Comparison of ENCODE assay signal across 25 cellular contexts in genomic region chr19:30376272-30376671, GRCh38. TPM values are rescaled to one million over a fixed set of nuclear protein-coding genes. Genes with fewer than 3 reads are reported as not detected.
DNase-seq lines count a peak whose midpoint lies in the region; ATAC-seq and TF ChIP-seq lines count a peak whose summit lies in the region.
"Had no signal": no experiment of that assay in that cellular context is flagged by ENCODE, and none has a peak within 500 bp of the region (broad histone marks: within the 10 kb centered on the region; RNA-seq: fewer than 3 reads in every experiment).

No MANE protein-coding gene starts in this region.

- no peaks in the 10 kb centered on the region for H3K79me2 ChIP-seq in H9 (ENCODE audit: insufficient read depth, low read length)

- no peaks in the 10 kb centered on the region for H3K9me3 ChIP-seq in H9 (ENCODE audit: control insufficient read depth, low read depth, low read length)

- H3K27me3 ChIP-seq in H9 (ENCODE audit: insufficient read depth, low read length): peaks cover 3% of the 10 kb centered on the region; the same call in 1 of the 2 replicates

- no peak overlapping the region for H3K9ac ChIP-seq in H9 (ENCODE audit: extremely low read depth, insufficient read length, low read length)

- H3K18ac ChIP-seq in H9 (ENCODE audit: insufficient read length, low read depth, low read length): no peak overlapping the region

- H2BK15ac ChIP-seq in H9 (ENCODE audit: low read depth, low read length): no peak overlapping the region

- DNase-seq in H9 (peak; percentile 64), WTC11 (ENCODE audit: low spot score) (peak; percentile 38), glutamatergic neuron (no peak), posterior vena cava (ENCODE audit: low spot score) (peak; percentile 42), sciatic nerve (ENCODE audit: low spot score) (no peak), NCI-H2227 (lab: John Stamatoyannopoulos, UW; ENCODE audit: unreplicated experiment) (no peak), NCI-H187 treated with DMSO at 0.1 percent for 48 hours (lab: John Stamatoyannopoulos, UW) (no peak)
- DNase-seq in activated naive CD4-positive, alpha-beta T cell treated with anti-CD3 and anti-CD28 coated beads, Interleukin-2, amount 50 U/mL, for 16 hours: no peak
- DNase-seq: C1 segment of cervical spinal cord; CD4-positive, alpha-beta memory T cell; COR-L47; DMS53; GOT3; NCI-H1048; NCI-H1417 treated with DMSO at 0.1 percent for 48 hours; NCI-H1694 treated with DMSO at 0.1 percent for 48 hours; NCI-H2081 treated with DMSO at 0.1 percent for 48 hours; NCI-H2171; NCI-H345; NCI-H524; SHP77 had no signal

- CTCF ChIA-PET in WTC11 (lab: Charles Lee): no interaction called here

- H3K23ac ChIP-seq in H9 (ENCODE audit: insufficient read length, low read depth, low read length): no peak overlapping the region

- H3K27ac ChIP-seq in H9 (ENCODE audit: insufficient read length, low read depth, low read length): no peak overlapping the region
- H3K27ac ChIP-seq: RWPE1 had no signal

- no peak overlapping the region for H2AK5ac ChIP-seq in H9 (ENCODE audit: insufficient read length, low read length)

- H3K27me3 Mint-ChIP-seq in H9 (ENCODE audit: low read depth): peaks cover 35% of the 10 kb centered on the region
- peaks cover 14% of the 10 kb centered on the region for H3K27me3 Mint-ChIP-seq in WTC11 (ENCODE audit: low read depth)
- peaks cover 19% of the 10 kb centered on the region for H3K27me3 Mint-ChIP-seq in glutamatergic neuron (ENCODE audit: unreplicated experiment)

- no peak overlapping the region for H3K4ac ChIP-seq in H9 (ENCODE audit: low read depth, low read length)

- no CpG with 5 or more reads among the region's 4 CpGs for WGBS in H9 (ENCODE audit: extremely low coverage, insufficient read length, low lambda C conversion rate)

- H3K36me3 Mint-ChIP-seq in H9 (ENCODE audit: insufficient read depth in 1 of 3, low read depth in 3 of 3): no peaks in the 10 kb centered on the region
- no peaks in the 10 kb centered on the region for H3K36me3 Mint-ChIP-seq in WTC11
- no peaks in the 10 kb centered on the region for H3K36me3 Mint-ChIP-seq in glutamatergic neuron (ENCODE audit: unreplicated experiment)
- H3K36me3 Mint-ChIP-seq: CD4-positive, alpha-beta memory T cell had no signal

- H3K4me1 Mint-ChIP-seq in H9 (peaks cover 23 to 42% of the 10 kb centered on the region in 2 experiments), WTC11 (peaks cover 32% of the 10 kb centered on the region), glutamatergic neuron (ENCODE audit: low read depth, unreplicated experiment) (peaks cover 20% of the 10 kb centered on the region)

- no peak overlapping the region for H2BK5ac ChIP-seq in H9 (ENCODE audit: insufficient read length, low read length)

- H3K4me3 Mint-ChIP-seq in H9 (peak overlapping the region; percentile 50 to 82; a peak in 4 of 5 replicates), WTC11 (peak overlapping the region; percentile 63), glutamatergic neuron (ENCODE audit: unreplicated experiment) (peak overlapping the region; percentile 64)

- no peak overlapping the region for H4K91ac ChIP-seq in H9 (ENCODE audit: insufficient read length, low read depth, low read length)

- H3K27ac Mint-ChIP-seq in H9 (no peak overlapping the region), WTC11 (no peak overlapping the region), glutamatergic neuron (ENCODE audit: unreplicated experiment) (no peak overlapping the region)

- no peak overlapping the region for H2BK120ac ChIP-seq in H9 (ENCODE audit: low read depth, low read length, poor library complexity, severe bottlenecking)

- no peak overlapping the region for H3T11ph ChIP-seq in H9 (ENCODE audit: low read length)

- no peak overlapping the region for H2BK20ac ChIP-seq in H9 (ENCODE audit: low read depth, low read length, poor library complexity, severe bottlenecking)

- H3K4me2 ChIP-seq in H9 (ENCODE audit: insufficient read depth, insufficient read length, low read length): no peak overlapping the region

- no peak overlapping the region for H3K56ac ChIP-seq in H9 (ENCODE audit: insufficient read length, low read depth, low read length)

- ATAC-seq in WTC11 (peak; percentile 41), sciatic nerve (no peak)
- ATAC-seq: Panc1 had no signal

- no peak overlapping the region for H4K5ac ChIP-seq in H9 (ENCODE audit: insufficient read length, low read depth, low read length)

- no peak overlapping the region for H2AFZ ChIP-seq in H9 (ENCODE audit: low read length)

- intact Hi-C loops in posterior vena cava (cut with DNase I): no loop called here
- intact Hi-C loops in sciatic nerve (cut with DNase I): no loop called here

- POLR2A ChIA-PET in WTC11 (lab: Charles Lee): interaction anchor here (0.6 kb wide), 1 partner anchor 21 kb away, joined by 3 read pairs; no protein-coding TSS in a partner anchor

- no peak overlapping the region for H2BK12ac ChIP-seq in H9 (ENCODE audit: insufficient read length, low read depth, low read length)

- H4K8ac ChIP-seq in H9 (replicated peaks; ENCODE audit: insufficient read length, low read depth, low read length): no peak overlapping the region

- H3K79me1 ChIP-seq in H9 (ENCODE audit: insufficient read depth, low read depth, low read length, poor library complexity, severe bottlenecking): no peaks in the 10 kb centered on the region

- H3K23me2 ChIP-seq in H9 (ENCODE audit: insufficient read length, low read depth, low read length, poor library complexity, severe bottlenecking): peaks cover 12% of the 10 kb centered on the region

- TF ChIP-seq CTCF in H9 (conservative IDR thresholded peaks at IDR 0.05) (peak; percentile 29; the same call in 2 of the 3 replicates), WTC11 (IDR thresholded peaks at IDR 0.05) (no peak), glutamatergic neuron (IDR thresholded peaks at IDR 0.05; ENCODE audit: partially characterized antibody, unreplicated experiment) (no peak)

- peaks cover 5% of the 10 kb centered on the region; the same call in 1 of the 2 replicates for H3K4me1 ChIP-seq in H9 (ENCODE audit: insufficient read depth, low read length)

- H3K9me3 Mint-ChIP-seq in H9 (peaks cover 0 to 6% of the 10 kb centered on the region in 2 experiments; a peak in 2 of 5 replicates), WTC11 (no peaks in the 10 kb centered on the region), glutamatergic neuron (ENCODE audit: unreplicated experiment) (peaks cover 9% of the 10 kb centered on the region)
- H3K9me3 Mint-ChIP-seq: CD4-positive, alpha-beta memory T cell had no signal

- no peak overlapping the region for H3K14ac ChIP-seq in H9 (ENCODE audit: insufficient read depth, low read length)

- H4K20me1 ChIP-seq in H9 (ENCODE audit: control insufficient read depth, insufficient read depth, insufficient read length): peaks cover 3% of the 10 kb centered on the region

TF ChIP-seq in WTC11, 78 proteins besides CTCF, POLR2A, EP300 and RAD21 (continues in another document):
- no peak for TF ChIP-seq ESRRA (CRISPR knock-in tag; IDR thresholded peaks at IDR 0.05; ENCODE audit: borderline replicate concordance)
- no peak for TF ChIP-seq ZBTB21 (CRISPR knock-in tag; IDR thresholded peaks at IDR 0.05; ENCODE audit: borderline replicate concordance)
- TF ChIP-seq GTF2I (CRISPR knock-in tag; conservative IDR thresholded peaks at IDR 0.05): no peak
- no peak for TF ChIP-seq ZNF671 (CRISPR knock-in tag; IDR thresholded peaks at IDR 0.05)
- no peak for TF ChIP-seq ZNF423 (CRISPR knock-in tag; IDR thresholded peaks at IDR 0.05)
- TF ChIP-seq USF1 (CRISPR knock-in tag; IDR thresholded peaks at IDR 0.05): no peak
- TF ChIP-seq OVOL2 (CRISPR knock-in tag; IDR thresholded peaks at IDR 0.05; ENCODE audit: borderline replicate concordance): no peak
- TF ChIP-seq PRDM15 (CRISPR knock-in tag; IDR thresholded peaks at IDR 0.05): no peak
- TF ChIP-seq CREB1 (CRISPR knock-in tag; IDR thresholded peaks at IDR 0.05): no peak

RNA-seq across cellular contexts. Expression of gene ZNF536, which starts 4.1 kb away (rescaled TPM):
- not detected in 2 replicates for total RNA-seq in H9 (2021)
- 0.34 to 0.37 TPM (median 0.35 TPM) in 3 replicates for total RNA-seq in WTC11 (2021)
- 24.9 TPM for total RNA-seq in glutamatergic neuron (ENCODE audit: unreplicated experiment)
- 1 to 10 TPM; 2.8 to 3.6 TPM for total RNA-seq in posterior vena cava
- total RNA-seq in sciatic nerve: 43.2 TPM
- total RNA-seq: G401, HT-29 had no signal

Comparison
In these comparisons a context has a peak if more than half of its experiments do, and no peak if none do; other contexts are left out.
1. DNase-seq: peak in H9 (single experiment), WTC11 (single experiment) and posterior vena cava (single experiment); none in glutamatergic neuron (single experiment), sciatic nerve (single experiment), NCI-H2227 (single experiment), NCI-H187 treated with DMSO at 0.1 percent for 48 hours (single experiment) and activated naive CD4-positive, alpha-beta T cell treated with anti-CD3 and anti-CD28 coated beads, Interleukin-2, amount 50 U/mL, for 16 hours (single experiment).
2. Peak in every context shown above with its lines, with median percentiles within 50 percentile points of each other: H3K4me3 Mint-ChIP-seq.